In genomic region chr9:136588663-136589464, GRCh38 we compare ENCODE assay signal across 2 cellular contexts.
TF ChIP-seq lines count a peak whose summit lies in the region.

No MANE protein-coding gene starts in this region.

TF ChIP-seq in K562, 482 proteins besides CTCF, POLR2A, EP300 and RAD21:
- TF ChIP-seq CHD2 (IDR thresholded peaks at IDR 0.05; ENCODE audit: low read depth, low read length) (no peak), RBM25 (IDR thresholded peaks at IDR 0.05; ENCODE audit: low read depth, low read length, severe bottlenecking) (no peak), CCNT2 (IDR thresholded peaks at IDR 0.05; ENCODE audit: borderline replicate concordance, extremely low read depth, insufficient read length, low read depth, low read length) (no peak), CBFA2T2 (conservative IDR thresholded peaks at IDR 0.05) (no peak), KAT7 (CRISPR knock-in tag; IDR thresholded peaks at IDR 0.05; ENCODE audit: borderline replicate concordance) (0 out of 2 replicates have a peak, but pooled peaks have one; percentile 36), EGR1 (conservative IDR thresholded peaks at IDR 0.05) (peak; percentile 60), RBFOX2 (IDR thresholded peaks at IDR 0.05; ENCODE audit: low read depth, low read length) (peak; percentile 39; the same call in 1 of the 2 replicates), SMARCE1 (IDR thresholded peaks at IDR 0.05) (no peak), TRIM24 (IDR thresholded peaks at IDR 0.05) (no peak), ZNF589 (CRISPR knock-in tag; IDR thresholded peaks at IDR 0.05; ENCODE audit: low read depth) (no peak), ZFX (CRISPR knock-in tag; IDR thresholded peaks at IDR 0.05) (peak; percentile 43; the same call in 1 of the 2 replicates), FOXK2 (conservative IDR thresholded peaks at IDR 0.05 in 1 of 2, IDR thresholded peaks at IDR 0.05 in 1 of 2; ENCODE audit: low read depth in 2 of 2) (no peak), PHTF2 (CRISPR knock-in tag; IDR thresholded peaks at IDR 0.05) (no peak), ZC3H4 (CRISPR knock-in tag; IDR thresholded peaks at IDR 0.05; ENCODE audit: borderline replicate concordance) (0 out of 2 replicates have a peak, but pooled peaks have one; percentile 9), MNT (conservative IDR thresholded peaks at IDR 0.05) (no peak), ZNF197 (CRISPR knock-in tag; IDR thresholded peaks at IDR 0.05; ENCODE audit: low read depth) (0 out of 2 replicates have a peak, but pooled peaks have one; percentile 59), ATF6 (CRISPR knock-in tag; IDR thresholded peaks at IDR 0.05) (no peak), ZBTB9 (CRISPR knock-in tag; IDR thresholded peaks at IDR 0.05) (peak; percentile 27; the same call in 1 of the 2 replicates)

TF ChIP-seq in neural cell, 6 proteins besides CTCF, POLR2A, EP300 and RAD21 (continued from another document):
- TF ChIP-seq REST (IDR thresholded peaks at IDR 0.05; ENCODE audit: borderline replicate concordance) (no peak), EZH2 (IDR thresholded peaks at IDR 0.05; ENCODE audit: borderline replicate concordance, insufficient read depth, low read length, poor library complexity, severe bottlenecking) (no peak), POLR2AphosphoS5 (IDR thresholded peaks at IDR 0.05) (no peak), MXI1 (conservative IDR thresholded peaks at IDR 0.05; ENCODE audit: poor library complexity, severe bottlenecking) (no peak), SMC3 (conservative IDR thresholded peaks at IDR 0.05; ENCODE audit: poor library complexity) (no peak)
